11 cellular contexts compared by ENCODE assay signal in the genomic region with DNA sequence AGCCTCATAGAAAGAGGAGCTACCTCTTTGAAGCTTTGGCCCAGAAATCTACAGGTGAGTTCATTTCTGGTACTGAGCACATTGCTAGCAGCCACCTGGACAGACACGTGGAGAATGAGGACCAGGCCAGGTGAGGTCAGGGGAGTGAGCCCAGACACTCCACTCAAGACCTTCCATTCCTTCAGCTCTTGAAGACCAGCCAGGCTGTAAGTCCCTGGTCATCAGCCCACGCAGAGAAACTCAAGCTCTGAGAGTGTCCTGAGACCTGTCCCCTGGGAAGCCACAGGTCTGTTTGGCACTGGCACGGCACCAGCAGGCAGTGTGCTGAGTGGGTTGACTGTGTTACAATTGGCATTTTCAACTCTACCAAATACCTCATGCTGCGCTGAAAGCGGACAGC. TPM values are rescaled to one million over a fixed set of nuclear protein-coding genes. Genes with fewer than 3 reads are reported as not detected.
"Had no signal": no experiment of that assay in that cellular context is flagged by ENCODE, and none has a peak within 500 bp of the region (broad histone marks: within the 10 kb centered on the region; RNA-seq: fewer than 3 reads in every experiment).

No MANE protein-coding gene starts in this region.

- H3K27ac ChIP-seq: GM23248, HL-60 had no signal

- H3K9me3 ChIP-seq: HAP-1 had no signal

- H3K4me3 Mint-ChIP-seq: HFFc6, IgD-negative memory B cell had no signal

- H2AFZ ChIP-seq: GM23248 had no signal

- H3K4me3 ChIP-seq: GM23248, HAP-1 had no signal

- ATAC-seq: HCT116, HepG2 had no signal

- H3K9ac ChIP-seq: GM23248 had no signal

- DNase-seq: GM23248, GOT3, H7, HFFc6 had no signal

- H3K27ac Mint-ChIP-seq: HFFc6, IgD-negative memory B cell had no signal

- H3K4me1 Mint-ChIP-seq: IgD-negative memory B cell had no signal

- H3K9me3 Mint-ChIP-seq: HFFc6 had no signal

RNA-seq across cellular contexts. Expression of a gene that starts 27.4 kb away (rescaled TPM):
- total RNA-seq: GM23248, H4, HepG2, HFFc6, HT1080 had no signal
- polyA plus RNA-seq: GM23248, HepG2, IgD-negative memory B cell had no signal
